13 cellular contexts compared by ENCODE assay signal in the genomic region with DNA sequence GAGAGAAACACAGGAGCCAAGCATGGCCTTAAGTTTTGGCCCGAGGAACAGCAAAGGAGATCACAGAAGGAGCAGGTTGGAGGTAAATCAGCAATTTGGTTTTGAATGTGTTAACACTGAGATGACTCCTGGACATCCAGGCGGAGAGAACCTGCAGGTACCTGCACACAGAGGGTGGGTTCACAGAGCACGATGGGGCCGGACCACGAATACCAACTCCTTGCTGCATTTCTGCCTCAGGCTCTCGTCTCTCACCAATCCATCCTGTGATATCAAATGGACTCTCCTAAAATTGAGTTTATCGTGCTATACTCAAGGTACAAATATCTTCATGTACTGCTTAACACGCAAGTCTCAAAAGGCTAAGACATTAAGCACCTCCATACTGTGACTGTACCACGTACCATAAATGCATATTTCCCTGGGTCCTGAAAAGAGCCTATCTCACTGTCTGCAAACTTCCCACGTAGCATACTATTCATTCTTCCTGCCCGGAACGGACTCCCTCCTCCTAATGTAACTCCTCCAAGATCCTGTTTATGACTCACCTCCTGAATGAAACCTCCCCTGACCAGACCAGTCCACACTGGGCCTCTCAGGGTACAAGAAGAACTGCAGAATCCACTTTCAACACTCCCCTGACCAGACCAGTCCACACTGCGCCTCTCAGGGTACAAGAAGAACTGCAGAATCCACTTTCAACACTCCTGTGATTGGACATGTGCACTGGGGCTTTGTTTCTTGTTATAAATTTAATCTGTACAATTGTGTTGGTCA.
DNase-seq lines count a peak whose midpoint lies in the region; ATAC-seq, FAIRE-seq and TF ChIP-seq lines count a peak whose summit lies in the region.
"Had no signal": no experiment of that assay in that cellular context is flagged by ENCODE, and none has a peak within 500 bp of the region (broad histone marks: within the 10 kb centered on the region; RNA-seq: fewer than 3 reads in every experiment).

No MANE protein-coding gene starts in this region.

- H3K27ac Mint-ChIP-seq in naive thymus-derived CD8-positive, alpha-beta T cell = no peak overlapping the region
- H3K27ac Mint-ChIP-seq: activated naive CD8-positive, alpha-beta T cell treated with anti-CD3 and anti-CD28 coated beads for 36 hours; CD8-positive, alpha-beta T cell had no signal

- no peak overlapping the region for H3K4me3 ChIP-seq in A549
- H3K4me3 ChIP-seq in K562 = no peak overlapping the region
- no peak overlapping the region for H3K4me3 ChIP-seq in testis

- H3K4me2 ChIP-seq in A549 = no peak overlapping the region
- H3K4me2 ChIP-seq in K562 (ENCODE audit: insufficient read depth, low read length) = no peak overlapping the region

- no peak overlapping the region for H3K9ac ChIP-seq in K562 (ENCODE audit: insufficient read depth in 1 of 2, low read depth in 2 of 2, low read length in 2 of 2)

- in situ Hi-C loops in K562 (cut with MboI) = no loop called here

- no peak for TF ChIP-seq EP300 in A549 (IDR thresholded peaks at IDR 0.05)
- no peak for TF ChIP-seq EP300 in K562 (IDR thresholded peaks at IDR 0.05; ENCODE audit: low read length)

- POLR2A ChIA-PET in A549 (lab: Yijun Ruan, JAX) (no interaction called here), K562 (lab: Yijun Ruan, JAX) (no interaction called here)
- POLR2A ChIA-PET in naive thymus-derived CD8-positive, alpha-beta T cell (lab: Charles Lee) = no interaction called here

- TF ChIP-seq RAD21 in A549 (conservative IDR thresholded peaks at IDR 0.05 in 1 of 2, IDR thresholded peaks at IDR 0.05 in 1 of 2) (no peak), K562 (CRISPR knock-in tag; conservative IDR thresholded peaks at IDR 0.05 in 1 of 2, IDR thresholded peaks at IDR 0.05 in 1 of 2) (no peak)

- H3K27ac ChIP-seq in A549 (peak overlapping the region in 1 of 2 experiments; percentile 22; a peak in 1 of 6 replicates), K562 (ENCODE audit: extremely low read depth, low read depth, low read length) (no peak overlapping the region), testis (no peak overlapping the region)

- H3K4me3 Mint-ChIP-seq in naive thymus-derived CD8-positive, alpha-beta T cell = no peak overlapping the region
- H3K4me3 Mint-ChIP-seq: activated naive CD8-positive, alpha-beta T cell treated with anti-CD3 and anti-CD28 coated beads for 36 hours; CD8-positive, alpha-beta T cell had no signal

- peak; percentile 12 to 22 for DNase-seq in A549 (ENCODE audit: low read depth in 1 of 2, low spot score in 1 of 2)
- peak; percentile 86 for DNase-seq in HPDE6-E6E7 (ENCODE audit: extremely low spot score)
- DNase-seq in K562 (ENCODE audit: extremely low read depth in 1 of 4, low spot score in 3 of 4) = peak in 2 of 4 experiments; percentile 1 to 2
- DNase-seq in islet precursor cell = peak; percentile 91
- DNase-seq in naive thymus-derived CD8-positive, alpha-beta T cell = no peak
- DNase-seq in anterior cingulate cortex (lab: John Stamatoyannopoulos, UW) = no peak
- DNase-seq in testis = no peak
- DNase-seq in pons (ENCODE audit: low spot score) = no peak
- DNase-seq: activated naive CD8-positive, alpha-beta T cell treated with anti-CD3 and anti-CD28 coated beads for 36 hours; CD8-positive, alpha-beta T cell; NCI-H2081; substantia nigra; T1000 had no signal

- H3K4me1 ChIP-seq in A549 (peaks cover 7% of the 10 kb centered on the region; the same call in 2 of the 3 replicates), K562 (replicated peaks in 1 of 2; ENCODE audit: control insufficient read depth in 2 of 2, insufficient read depth in 2 of 2, low read length in 2 of 2) (no peaks in the 10 kb centered on the region), testis (no peaks in the 10 kb centered on the region)

- no TSS peak for BruUV-seq in K562 (replicated peaks; lab: Mats Ljungman, UMichigan)

- TF ChIP-seq CTCF in A549 (IDR thresholded peaks at IDR 0.05) = no peak
- TF ChIP-seq CTCF in K562 (IDR thresholded peaks at IDR 0.05 in 2 of 3, conservative IDR thresholded peaks at IDR 0.05 in 1 of 3; ENCODE audit: insufficient read depth in 2 of 3, low read depth in 1 of 3, low read length in 3 of 3) = no peak
- TF ChIP-seq CTCF in testis (IDR thresholded peaks at IDR 0.05) = no peak

- ATAC-seq in A549 (peak; percentile 69 to 77; a peak in 5 of 6 replicates), K562 (peak; percentile 45; the same call in 2 of the 3 replicates)
- ATAC-seq in naive thymus-derived CD8-positive, alpha-beta T cell = no peak
- ATAC-seq: CD8-positive, alpha-beta T cell had no signal

- H3K9me3 ChIP-seq in A549 (no peaks in the 10 kb centered on the region), K562 (replicated peaks; ENCODE audit: control insufficient read depth, insufficient read depth, low read depth, low read length) (no peaks in the 10 kb centered on the region), testis (no peaks in the 10 kb centered on the region)

- intact Hi-C loops in K562 (cut with micrococcal nuclease) = no loop called here
- intact Hi-C loops in testis (cut with DNase I; ENCODE audit: low total_unique reads) = no loop called here

- no peaks in the 10 kb centered on the region for H3K79me2 ChIP-seq in K562 (ENCODE audit: control insufficient read depth, insufficient read depth, low read length)

- no peaks in the 10 kb centered on the region for H4K20me1 ChIP-seq in K562 (replicated peaks; ENCODE audit: control insufficient read depth, insufficient read depth, low read length)

- CTCF ChIA-PET in A549 (lab: Yijun Ruan, JAX) (interaction anchor here (0.8 kb wide), 1 partner anchor 174 kb away, joined by 4 read pairs; no protein-coding TSS in a partner anchor), K562 (lab: Yijun Ruan, JAX; ENCODE audit: low intra/inter-chr PET ratio) (no interaction called here)

- no peak overlapping the region for H2AFZ ChIP-seq in K562 (ENCODE audit: low read depth, low read length)

- peaks cover 0 to 3% (median 0%) of the 10 kb centered on the region in 3 donors for H3K36me3 Mint-ChIP-seq in naive thymus-derived CD8-positive, alpha-beta T cell
- H3K36me3 Mint-ChIP-seq: activated naive CD8-positive, alpha-beta T cell treated with anti-CD3 and anti-CD28 coated beads for 36 hours; CD8-positive, alpha-beta T cell had no signal

- no peaks in the 10 kb centered on the region; a peak in 1 of 5 replicates for H3K27me3 ChIP-seq in K562 (ENCODE audit: control insufficient read depth in 2 of 2, insufficient read depth in 2 of 2, low read length in 2 of 2)
- no peaks in the 10 kb centered on the region for H3K27me3 ChIP-seq in testis

- H3K36me3 ChIP-seq in K562 (ENCODE audit: control insufficient read depth, insufficient read depth, low read length) = no peaks in the 10 kb centered on the region
- no peaks in the 10 kb centered on the region for H3K36me3 ChIP-seq in testis (ENCODE audit: low read depth, missing control alignments)

- no peak for TF ChIP-seq POLR2A in A549 (IDR thresholded peaks at IDR 0.05; ENCODE audit: low read length)
- no peak for TF ChIP-seq POLR2A in K562 (conservative IDR thresholded peaks at IDR 0.05)
- no peak for TF ChIP-seq POLR2A in testis (IDR thresholded peaks at IDR 0.05)

- 81% methylated on average over 13 of the region's 13 CpGs for WGBS in A549 (ENCODE audit: missing lambda C conversion rate)
- under 1% methylated on average over 12 of the region's 13 CpGs for WGBS in K562 (ENCODE audit: insufficient coverage, low coverage, missing lambda C conversion rate)
- WGBS in testis, 2 donors = 83% methylated on average over 13 of the region's 13 CpGs

- H3K9me3 Mint-ChIP-seq in naive thymus-derived CD8-positive, alpha-beta T cell = no peaks in the 10 kb centered on the region
- H3K9me3 Mint-ChIP-seq: activated naive CD8-positive, alpha-beta T cell treated with anti-CD3 and anti-CD28 coated beads for 36 hours; CD8-positive, alpha-beta T cell had no signal

- H3K9me1 ChIP-seq in K562 (ENCODE audit: control insufficient read depth, insufficient read depth, low read length) = no peaks in the 10 kb centered on the region

- H3K4me1 Mint-ChIP-seq in naive thymus-derived CD8-positive, alpha-beta T cell = peaks cover 0 to 7% (median 2%) of the 10 kb centered on the region in 4 donors
- H3K4me1 Mint-ChIP-seq: activated naive CD8-positive, alpha-beta T cell treated with anti-CD3 and anti-CD28 coated beads for 36 hours had no signal

- no peak for FAIRE-seq in A549 (lab: Jason Lieb, UNC)
- FAIRE-seq in K562 (lab: Jason Lieb, UNC) = no peak

- H3K27me3 Mint-ChIP-seq in naive thymus-derived CD8-positive, alpha-beta T cell = no peaks in the 10 kb centered on the region
- H3K27me3 Mint-ChIP-seq: activated naive CD8-positive, alpha-beta T cell treated with anti-CD3 and anti-CD28 coated beads for 36 hours had no signal

TF ChIP-seq in A549, 52 proteins besides CTCF, POLR2A, EP300 and RAD21:
- TF ChIP-seq HOXA7 (CRISPR knock-in tag; IDR thresholded peaks at IDR 0.05) (no peak), CEBPB (IDR thresholded peaks at IDR 0.05) (no peak), TFCP2L1 (CRISPR knock-in tag; IDR thresholded peaks at IDR 0.05) (no peak), HEYL (CRISPR knock-in tag; IDR thresholded peaks at IDR 0.05) (no peak)
TF ChIP-seq in A549: peak in this region for 0.

TF ChIP-seq in K562, 482 proteins besides CTCF, POLR2A, EP300 and RAD21:
- TF ChIP-seq FOSL1 (tag; conservative IDR thresholded peaks at IDR 0.05) (0 out of 2 replicates have a peak, but pooled peaks have one; percentile 13), RFX1 (IDR thresholded peaks at IDR 0.05) (no peak)

Comparison
In these comparisons a context has a peak if more than half of its experiments do, and no peak if none do; other contexts are left out.
1. ATAC-seq: peak in A549 (2 of 2) and K562 (single experiment); none in naive thymus-derived CD8-positive, alpha-beta T cell (0 of 2).
2. DNase-seq: peak in A549 (2 of 2), HPDE6-E6E7 (single experiment) and islet precursor cell (single experiment); none in naive thymus-derived CD8-positive, alpha-beta T cell (0 of 10), anterior cingulate cortex (0 of 58), testis (single experiment) and pons (single experiment).